Comparison of ENCODE assay signal across 15 cellular contexts in the genomic region with DNA sequence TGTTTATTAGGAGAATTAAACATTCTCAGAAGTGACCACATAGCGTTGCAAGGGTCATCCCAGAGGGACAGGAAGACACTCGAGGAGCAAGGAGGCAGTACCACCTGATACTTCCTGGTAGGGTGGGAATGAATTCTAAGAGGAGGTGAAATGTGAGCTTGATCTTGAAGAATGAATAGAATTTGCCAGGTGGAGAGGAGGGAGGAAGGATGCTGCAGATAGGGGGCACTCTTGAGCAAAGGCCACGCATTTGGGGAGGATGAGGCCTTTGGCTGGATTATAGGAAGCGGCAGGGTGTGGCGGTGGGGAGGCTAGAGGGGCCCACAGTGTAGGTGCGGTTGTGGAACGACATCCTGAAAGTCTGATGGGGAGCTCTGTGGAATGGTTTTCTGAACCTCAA. TPM values are rescaled to one million over a fixed set of nuclear protein-coding genes. Genes with fewer than 3 reads are reported as not detected.
DNase-seq lines count a peak whose midpoint lies in the region; ATAC-seq and TF ChIP-seq lines count a peak whose summit lies in the region.
"Had no signal": no experiment of that assay in that cellular context is flagged by ENCODE, and none has a peak within 500 bp of the region (broad histone marks: within the 10 kb centered on the region; RNA-seq: fewer than 3 reads in every experiment).

No MANE protein-coding gene starts in this region.

- no peak overlapping the region for H3K4me3 Mint-ChIP-seq in GM23338
- H3K4me3 Mint-ChIP-seq in activated CD4-positive, alpha-beta memory T cell treated with anti-CD3 and anti-CD28 coated beads, Interleukin-2, amount 10 ng/mL, durations not matched to agents 7 days and 5 days: no peak overlapping the region
- H3K4me3 Mint-ChIP-seq: activated naive CD4-positive, alpha-beta T cell treated with anti-CD3 and anti-CD28 coated beads, Interleukin-2, amount 50 U/mL, for 24 hours; brain; stimulated activated naive CD8-positive, alpha-beta T cell treated with anti-CD3 and anti-CD28 coated beads, Interleukin-15, amount 100 ng/mL, for 72 hours had no signal

- H3K27me3 ChIP-seq in BJ (ENCODE audit: control insufficient read depth, insufficient read depth, low read length) (no peaks in the 10 kb centered on the region), GM23338 (ENCODE audit: insufficient read depth) (no peaks in the 10 kb centered on the region)
- H3K27me3 ChIP-seq: upper lobe of right lung had no signal

- POLR2A ChIA-PET in BJ (lab: Charles Lee): no interaction called here
- POLR2A ChIA-PET in activated CD4-positive, alpha-beta memory T cell treated with anti-CD3 and anti-CD28 coated beads, Interleukin-2, amount 10 ng/mL, durations not matched to agents 7 days and 5 days (lab: Charles Lee): no interaction called here

- no peaks in the 10 kb centered on the region for H4K20me1 ChIP-seq in GM23338 (replicated peaks; ENCODE audit: insufficient read depth)

- ATAC-seq in GM23338 (peak; percentile 62), GM18511 (IDR thresholded peaks at IDR 0.05; ENCODE audit: unreplicated experiment) (no peak), GM21576 (IDR thresholded peaks at IDR 0.05; ENCODE audit: unreplicated experiment) (no peak)
- ATAC-seq: stimulated activated naive CD8-positive, alpha-beta T cell treated with anti-CD3 and anti-CD28 coated beads, Interleukin-15, amount 100 ng/mL, for 72 hours; upper lobe of right lung had no signal

- no peak overlapping the region for H3K27ac Mint-ChIP-seq in GM23338
- H3K27ac Mint-ChIP-seq in activated CD4-positive, alpha-beta memory T cell treated with anti-CD3 and anti-CD28 coated beads, Interleukin-2, amount 10 ng/mL, durations not matched to agents 7 days and 5 days: no peak overlapping the region
- H3K27ac Mint-ChIP-seq: activated naive CD4-positive, alpha-beta T cell treated with anti-CD3 and anti-CD28 coated beads, Interleukin-2, amount 50 U/mL, for 24 hours; brain; stimulated activated naive CD8-positive, alpha-beta T cell treated with anti-CD3 and anti-CD28 coated beads, Interleukin-15, amount 100 ng/mL, for 72 hours had no signal

- H3K9me3 Mint-ChIP-seq in GM23338: no peaks in the 10 kb centered on the region
- peaks cover 3% of the 10 kb centered on the region for H3K9me3 Mint-ChIP-seq in activated CD4-positive, alpha-beta memory T cell treated with anti-CD3 and anti-CD28 coated beads, Interleukin-2, amount 10 ng/mL, durations not matched to agents 7 days and 5 days

- DNase-seq in BJ (ENCODE audit: low read depth): no peak
- peak; percentile 56 for DNase-seq in GM23338 (ENCODE audit: low spot score)
- DNase-seq in iPS-NIHi11 (ENCODE audit: low spot score): peak; percentile 34
- no peak for DNase-seq in activated CD4-positive, alpha-beta memory T cell treated with anti-CD3 and anti-CD28 coated beads, Interleukin-2, amount 10 ng/mL, durations not matched to agents 7 days and 5 days
- no peak for DNase-seq in GOT3 (lab: John Stamatoyannopoulos, UW)
- DNase-seq: COR-L47; NCI-H146; RPMI8226; stimulated activated naive CD8-positive, alpha-beta T cell treated with anti-CD3 and anti-CD28 coated beads, Interleukin-15, amount 100 ng/mL, for 72 hours; upper lobe of right lung had no signal

- H3K36me3 Mint-ChIP-seq in GM23338 (ENCODE audit: low read depth): peaks cover 36% of the 10 kb centered on the region
- peaks cover 5% of the 10 kb centered on the region for H3K36me3 Mint-ChIP-seq in activated CD4-positive, alpha-beta memory T cell treated with anti-CD3 and anti-CD28 coated beads, Interleukin-2, amount 10 ng/mL, durations not matched to agents 7 days and 5 days (ENCODE audit: low read depth)

- H3K4me2 ChIP-seq in GM23338: no peak overlapping the region

- H3K9me2 ChIP-seq in GM23338 (ENCODE audit: insufficient read depth): 0 out of 2 replicates have a peak, but pooled peaks cover under 1% of the 10 kb centered on the region

- TF ChIP-seq CTCF in BJ (IDR thresholded peaks at IDR 0.05; ENCODE audit: insufficient read depth, low read depth, low read length) (0 out of 2 replicates have a peak, but pooled peaks have one; percentile 7), GM23338 (conservative IDR thresholded peaks at IDR 0.05; ENCODE audit: low read depth in 2 of 2) (peak; percentile 57 to 74), WI38 (IDR thresholded peaks at IDR 0.05; ENCODE audit: low read depth, low read length) (peak; percentile 6; the same call in 1 of the 2 replicates)

- H3K27ac ChIP-seq in GM23338 (ENCODE audit: low read depth): no peak overlapping the region
- H3K27ac ChIP-seq: upper lobe of right lung had no signal

- CTCF ChIA-PET in BJ (lab: Yijun Ruan, JAX): interaction anchor here (0.7 to 1.9 kb wide), 4 partner anchors 10 to 56 kb away, joined by 3 to 5 read pairs (median 4); no protein-coding TSS in a partner anchor
- CTCF ChIA-PET in activated CD4-positive, alpha-beta memory T cell treated with anti-CD3 and anti-CD28 coated beads, Interleukin-2, amount 10 ng/mL, durations not matched to agents 7 days and 5 days (lab: Charles Lee): no interaction called here

- H3K4me1 Mint-ChIP-seq in GM23338: no peaks in the 10 kb centered on the region
- H3K4me1 Mint-ChIP-seq in activated CD4-positive, alpha-beta memory T cell treated with anti-CD3 and anti-CD28 coated beads, Interleukin-2, amount 10 ng/mL, durations not matched to agents 7 days and 5 days: no peaks in the 10 kb centered on the region
- H3K4me1 Mint-ChIP-seq: activated naive CD4-positive, alpha-beta T cell treated with anti-CD3 and anti-CD28 coated beads, Interleukin-2, amount 50 U/mL, for 24 hours; brain had no signal

- H3K4me3 ChIP-seq in BJ (ENCODE audit: low read depth, low read length): no peak overlapping the region
- no peak overlapping the region for H3K4me3 ChIP-seq in GM23338
- H3K4me3 ChIP-seq in WI38 (ENCODE audit: low read depth, low read length): no peak overlapping the region
- H3K4me3 ChIP-seq: upper lobe of right lung had no signal

- peaks cover 5% of the 10 kb centered on the region for H3K27me3 Mint-ChIP-seq in GM23338 (ENCODE audit: insufficient read depth, low read depth, poor library complexity)
- H3K27me3 Mint-ChIP-seq in activated CD4-positive, alpha-beta memory T cell treated with anti-CD3 and anti-CD28 coated beads, Interleukin-2, amount 10 ng/mL, durations not matched to agents 7 days and 5 days: no peaks in the 10 kb centered on the region
- H3K27me3 Mint-ChIP-seq: activated naive CD4-positive, alpha-beta T cell treated with anti-CD3 and anti-CD28 coated beads, Interleukin-2, amount 50 U/mL, for 24 hours; brain; stimulated activated naive CD8-positive, alpha-beta T cell treated with anti-CD3 and anti-CD28 coated beads, Interleukin-15, amount 100 ng/mL, for 72 hours had no signal

- H3F3A ChIP-seq in GM23338 (replicated peaks; ENCODE audit: low read depth): no peaks in the 10 kb centered on the region

- H3K79me2 ChIP-seq in GM23338 (replicated peaks; ENCODE audit: insufficient read depth): peaks cover 4% of the 10 kb centered on the region; the same call in 1 of the 2 replicates

- no peaks in the 10 kb centered on the region for H3K4me1 ChIP-seq in GM23338 (ENCODE audit: insufficient read depth)
- H3K4me1 ChIP-seq: upper lobe of right lung had no signal

- H2AFZ ChIP-seq in GM23338: no peak overlapping the region

- peaks cover 5% of the 10 kb centered on the region for H3K36me3 ChIP-seq in BJ (ENCODE audit: control insufficient read depth, insufficient read depth, low read length)
- H3K36me3 ChIP-seq in GM23338 (ENCODE audit: insufficient read depth): no peaks in the 10 kb centered on the region
- H3K36me3 ChIP-seq: upper lobe of right lung had no signal

TF ChIP-seq in GM23338, 12 proteins besides CTCF, POLR2A, EP300 and RAD21:
- TF ChIP-seq, protein P1, sequence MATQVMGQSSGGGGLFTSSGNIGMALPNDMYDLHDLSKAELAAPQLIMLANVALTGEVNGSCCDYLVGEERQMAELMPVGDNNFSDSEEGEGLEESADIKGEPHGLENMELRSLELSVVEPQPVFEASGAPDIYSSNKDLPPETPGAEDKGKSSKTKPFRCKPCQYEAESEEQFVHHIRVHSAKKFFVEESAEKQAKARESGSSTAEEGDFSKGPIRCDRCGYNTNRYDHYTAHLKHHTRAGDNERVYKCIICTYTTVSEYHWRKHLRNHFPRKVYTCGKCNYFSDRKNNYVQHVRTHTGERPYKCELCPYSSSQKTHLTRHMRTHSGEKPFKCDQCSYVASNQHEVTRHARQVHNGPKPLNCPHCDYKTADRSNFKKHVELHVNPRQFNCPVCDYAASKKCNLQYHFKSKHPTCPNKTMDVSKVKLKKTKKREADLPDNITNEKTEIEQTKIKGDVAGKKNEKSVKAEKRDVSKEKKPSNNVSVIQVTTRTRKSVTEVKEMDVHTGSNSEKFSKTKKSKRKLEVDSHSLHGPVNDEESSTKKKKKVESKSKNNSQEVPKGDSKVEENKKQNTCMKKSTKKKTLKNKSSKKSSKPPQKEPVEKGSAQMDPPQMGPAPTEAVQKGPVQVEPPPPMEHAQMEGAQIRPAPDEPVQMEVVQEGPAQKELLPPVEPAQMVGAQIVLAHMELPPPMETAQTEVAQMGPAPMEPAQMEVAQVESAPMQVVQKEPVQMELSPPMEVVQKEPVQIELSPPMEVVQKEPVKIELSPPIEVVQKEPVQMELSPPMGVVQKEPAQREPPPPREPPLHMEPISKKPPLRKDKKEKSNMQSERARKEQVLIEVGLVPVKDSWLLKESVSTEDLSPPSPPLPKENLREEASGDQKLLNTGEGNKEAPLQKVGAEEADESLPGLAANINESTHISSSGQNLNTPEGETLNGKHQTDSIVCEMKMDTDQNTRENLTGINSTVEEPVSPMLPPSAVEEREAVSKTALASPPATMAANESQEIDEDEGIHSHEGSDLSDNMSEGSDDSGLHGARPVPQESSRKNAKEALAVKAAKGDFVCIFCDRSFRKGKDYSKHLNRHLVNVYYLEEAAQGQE (IDR thresholded peaks at IDR 0.05; ENCODE audit: unreplicated experiment): no peak
- no peak for TF ChIP-seq STAT1 (IDR thresholded peaks at IDR 0.05; ENCODE audit: unreplicated experiment)
- no peak for TF ChIP-seq CREB1 (CRISPR knock-in tag; IDR thresholded peaks at IDR 0.05; ENCODE audit: low read depth)
- no peak for TF ChIP-seq NANOG (IDR thresholded peaks at IDR 0.05; ENCODE audit: borderline replicate concordance)
- TF ChIP-seq JUNB (IDR thresholded peaks at IDR 0.05; ENCODE audit: unreplicated experiment): no peak
- no peak for TF ChIP-seq POLR2AphosphoS5 (IDR thresholded peaks at IDR 0.05; ENCODE audit: low read depth)
- TF ChIP-seq ZNF331 (CRISPR knock-in tag; IDR thresholded peaks at IDR 0.05; ENCODE audit: low read depth): no peak
- no peak for TF ChIP-seq EZH2 (IDR thresholded peaks at IDR 0.05; ENCODE audit: low read depth, unreplicated experiment)

RNA-seq across cellular contexts. Expression of a gene that starts 33.5 kb away (rescaled TPM):
- 13.4 and 23.7 TPM in 2 replicates for polyA plus RNA-seq in BJ (2011; rRNA removed)
- polyA minus RNA-seq in BJ (2011; rRNA and poly(A)+ RNA removed): 3.3 and 3.9 TPM in 2 replicates
- total RNA-seq in GM23338 (2014; rRNA removed; shearing (Covaris generic)): 27.1 and 28.8 TPM in 2 replicates
- 42.9 and 43.0 TPM in 2 replicates for polyA plus RNA-seq in GM23338 (2016; fragmentation: Nextera tagmentation; extraction: Ambion mirVana)
- 1 to 10 TPM; 4.0 to 4.1 TPM for total RNA-seq in activated CD4-positive, alpha-beta memory T cell treated with anti-CD3 and anti-CD28 coated beads, Interleukin-2, amount 10 ng/mL, durations not matched to agents 7 days and 5 days

Comparison
In these comparisons a context has a peak if more than half of its experiments do, and no peak if none do; other contexts are left out.
1. DNase-seq: peak in GM23338 (single experiment) and iPS-NIHi11 (single experiment); none in BJ (single experiment), activated CD4-positive, alpha-beta memory T cell treated with anti-CD3 and anti-CD28 coated beads, Interleukin-2, amount 10 ng/mL, durations not matched to agents 7 days and 5 days (single experiment) and GOT3 (single experiment).
2. CTCF ChIP-seq: peak in every context shown above with its lines; median percentile 66 in GM23338; 7 in BJ; 6 in WI38.